In the genomic region with DNA sequence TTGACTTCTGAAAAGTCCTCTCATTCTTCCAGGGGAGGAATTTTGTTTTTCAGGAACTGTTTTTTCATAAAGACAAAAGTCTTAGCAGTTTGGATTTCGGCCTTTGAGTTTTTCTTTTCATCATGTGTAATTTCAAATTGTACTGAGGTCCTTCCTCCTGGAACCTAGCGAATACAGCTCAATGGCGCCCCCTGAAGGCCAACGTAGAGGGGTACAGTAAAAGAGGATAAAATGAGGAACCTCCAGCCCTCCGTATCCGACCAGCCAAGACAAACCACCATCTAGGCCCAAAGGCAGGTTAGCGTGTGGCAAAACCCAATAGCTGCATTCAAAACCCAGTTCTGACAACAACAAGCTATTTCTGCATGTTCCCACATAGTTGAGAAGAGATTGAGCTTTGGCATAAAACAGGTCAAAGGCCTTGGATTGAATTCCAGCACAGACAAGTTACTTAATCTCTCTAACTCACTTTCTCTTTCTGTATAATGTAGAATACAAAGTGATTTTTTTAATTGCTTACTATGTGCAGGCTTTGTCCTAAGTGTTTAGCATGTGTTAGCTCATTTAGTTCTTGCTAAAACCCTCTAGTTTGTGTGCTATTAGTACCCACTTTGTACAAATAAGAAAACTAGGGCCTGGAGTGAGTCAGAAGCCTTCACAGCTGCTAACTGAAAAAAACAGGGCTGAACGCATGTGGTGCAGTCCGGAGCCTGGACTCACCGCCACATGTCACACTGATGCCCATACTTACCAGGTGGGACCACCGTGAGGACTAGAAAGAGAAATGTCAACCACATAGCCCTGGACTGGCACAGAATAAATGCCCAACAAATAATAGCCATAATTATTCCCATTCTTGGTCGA, we compare ENCODE assay signal across 8 cellular contexts. TPM values are rescaled to one million over a fixed set of nuclear protein-coding genes. Genes with fewer than 3 reads are reported as not detected.
DNase-seq lines count a peak whose midpoint lies in the region; ATAC-seq lines count a peak whose summit lies in the region.

No MANE protein-coding gene starts in this region.

- peak overlapping the region; percentile 92 for H3K27ac Mint-ChIP-seq in activated CD4-positive, alpha-beta memory T cell treated with anti-CD3 and anti-CD28 coated beads for 36 hours

- no peaks in the 10 kb centered on the region for H3K36me3 Mint-ChIP-seq in activated CD4-positive, alpha-beta memory T cell treated with anti-CD3 and anti-CD28 coated beads for 36 hours

- no peaks in the 10 kb centered on the region for H3K9me3 Mint-ChIP-seq in activated CD4-positive, alpha-beta memory T cell treated with anti-CD3 and anti-CD28 coated beads for 36 hours

- H3K4me1 ChIP-seq in mesendoderm (ENCODE audit: control insufficient read depth, low read depth, low read length), result peaks cover 18% of the 10 kb centered on the region

- H3K4me2 ChIP-seq in mesendoderm (ENCODE audit: low read length), result no peak overlapping the region

- intact Hi-C loops in activated CD4-positive, alpha-beta memory T cell treated with anti-CD3 and anti-CD28 coated beads for 36 hours (cut with micrococcal nuclease), result loop anchor here (1.0 to 2.0 kb wide), 7 partner anchors 50 to 599 kb away; no protein-coding TSS in a partner anchor

- no peak overlapping the region for H3K56ac ChIP-seq in mesendoderm (ENCODE audit: low read length)

- H3K23ac ChIP-seq in mesendoderm (ENCODE audit: low read length), result no peak overlapping the region

- peak overlapping the region; percentile 65 for H3K4me3 Mint-ChIP-seq in activated CD4-positive, alpha-beta memory T cell treated with anti-CD3 and anti-CD28 coated beads for 36 hours

- POLR2A ChIA-PET in activated CD4-positive, alpha-beta memory T cell treated with anti-CD3 and anti-CD28 coated beads for 36 hours (lab: Charles Lee), result interaction anchor here (0.6 to 5.6 kb wide), 18 partner anchors 51 to 341 kb away, joined by 3 to 81 read pairs (median 3); no protein-coding TSS in a partner anchor

- H3K9ac ChIP-seq in mesendoderm (ENCODE audit: low read length), result no peak overlapping the region

- H3K4me1 Mint-ChIP-seq in activated CD4-positive, alpha-beta memory T cell treated with anti-CD3 and anti-CD28 coated beads for 36 hours (ENCODE audit: low read depth), result peaks cover 66% of the 10 kb centered on the region

- no peak overlapping the region for H2BK5ac ChIP-seq in mesendoderm (ENCODE audit: low read length)

- H2BK120ac ChIP-seq in mesendoderm (ENCODE audit: low read depth, low read length), result no peak overlapping the region

- no peak overlapping the region for H2AK5ac ChIP-seq in mesendoderm (ENCODE audit: low read length)

- H3K27ac ChIP-seq in mesendoderm (ENCODE audit: low read depth, low read length), result no peak overlapping the region

- no peaks in the 10 kb centered on the region for H3K27me3 Mint-ChIP-seq in activated CD4-positive, alpha-beta memory T cell treated with anti-CD3 and anti-CD28 coated beads for 36 hours

- CTCF ChIA-PET in activated CD4-positive, alpha-beta memory T cell treated with anti-CD3 and anti-CD28 coated beads for 36 hours (lab: Charles Lee), result interaction anchor here (0.6 to 12.7 kb wide), 56 partner anchors 8 to 598 kb away, joined by 3 to 264 read pairs (median 4); partner anchors contain the start of gene FLI1

- H3K36me3 ChIP-seq in mesendoderm (ENCODE audit: control insufficient read depth, insufficient read depth, low read length), result no peaks in the 10 kb centered on the region

- DNase-seq in Ammon's horn (ENCODE audit: low spot score) (peak; percentile 90), NCI-H748 (lab: John Stamatoyannopoulos, UW; ENCODE audit: unreplicated experiment) (peak; percentile 68), mesendoderm (peak; percentile 82)
- DNase-seq in activated CD4-positive, alpha-beta memory T cell treated with anti-CD3 and anti-CD28 coated beads for 36 hours, result peak; percentile 94
- peak; percentile 89 for DNase-seq in effector CD4-positive, alpha-beta T cell
- DNase-seq in stimulated activated CD8-positive, alpha-beta memory T cell treated with anti-CD3 and anti-CD28 coated beads, Interleukin-15, amount 100 ng/mL, for 48 hours (ENCODE audit: low read depth in 2 of 2), result peak; percentile 72 to 75

- H4K8ac ChIP-seq in mesendoderm (ENCODE audit: low read depth, low read length), result no peak overlapping the region

- no peak overlapping the region for H2BK15ac ChIP-seq in mesendoderm (replicated peaks; ENCODE audit: low read depth)

- no peaks in the 10 kb centered on the region for H3K27me3 ChIP-seq in mesendoderm (ENCODE audit: insufficient read depth, low read length, poor library complexity)

- ATAC-seq in GM18909 (IDR thresholded peaks at IDR 0.05; ENCODE audit: poor library complexity, unreplicated experiment) (peak; percentile 49), HG03342 (IDR thresholded peaks at IDR 0.05; ENCODE audit: unreplicated experiment) (peak; percentile 69)

- no peak overlapping the region for H3K4ac ChIP-seq in mesendoderm (ENCODE audit: low read depth, low read length)

- no peaks in the 10 kb centered on the region for H3K79me1 ChIP-seq in mesendoderm (ENCODE audit: low read length)

- no peak overlapping the region for H3K4me3 ChIP-seq in mesendoderm (ENCODE audit: low read length)

- no peaks in the 10 kb centered on the region for H3K79me2 ChIP-seq in mesendoderm (ENCODE audit: control insufficient read depth, insufficient read depth, low read length)

- WGBS in mesendoderm (ENCODE audit: extremely low coverage, insufficient coverage, low lambda C conversion rate), result no CpG with 5 or more reads among the region's 12 CpGs

- H3K18ac ChIP-seq in mesendoderm (ENCODE audit: low read length), result no peak overlapping the region

- no peak overlapping the region for H4K5ac ChIP-seq in mesendoderm (ENCODE audit: low read length)

RNA-seq across cellular contexts. Expression of gene ETS1, which starts 43.2 kb away (rescaled TPM):
- total RNA-seq in activated CD4-positive, alpha-beta memory T cell treated with anti-CD3 and anti-CD28 coated beads for 36 hours, result 100 to 1,000 TPM; 436 to 444 TPM
- polyA plus RNA-seq in mesendoderm (2013, experiment 1 of 2), result 23.7 TPM
- 24.2 TPM for polyA plus RNA-seq in mesendoderm (2013, experiment 2 of 2)
